In genomic region chr4:153518001-153518400, GRCh38 we compare ENCODE assay signal across 11 cellular contexts. TPM values are rescaled to one million over a fixed set of nuclear protein-coding genes. Genes with fewer than 3 reads are reported as not detected.
A peak's percentile ranks its signal among the peaks of the same experiment; 100 is the strongest.
DNase-seq lines count a peak whose midpoint lies in the region; ATAC-seq and TF ChIP-seq lines count a peak whose summit lies in the region.
"Had no signal": no experiment of that assay in that cellular context is flagged by ENCODE, and none has a peak within 500 bp of the region (broad histone marks: within the 10 kb centered on the region; RNA-seq: fewer than 3 reads in every experiment).

No MANE protein-coding gene starts in this region.

- H3K36me3 Mint-ChIP-seq in CD4-positive, alpha-beta memory T cell, result peaks cover 9 to 25% of the 10 kb centered on the region in 2 donors
- H3K36me3 Mint-ChIP-seq in IgD-negative memory B cell (no peaks in the 10 kb centered on the region), natural killer cell (no peaks in the 10 kb centered on the region)

- H3K27ac Mint-ChIP-seq in CD4-positive, alpha-beta memory T cell, result peak overlapping the region; percentile 87 to 95 (median 90)
- H3K27ac Mint-ChIP-seq in IgD-negative memory B cell (peak overlapping the region; percentile 65 to 96 (median 91)), natural killer cell (peak overlapping the region; percentile 90 to 92)

- peak overlapping the region; percentile 66 for H3K27ac ChIP-seq in CD4-positive, alpha-beta memory T cell (ENCODE audit: low read depth, low read length)
- H3K27ac ChIP-seq in effector memory CD4-positive, alpha-beta T cell (ENCODE audit: insufficient read depth, low read length, poor library complexity, severe bottlenecking), result peak overlapping the region; percentile 71

- DNase-seq in CD4-positive, alpha-beta memory T cell, result no peak
- no peak for DNase-seq in effector memory CD4-positive, alpha-beta T cell
- no peak for DNase-seq in natural killer cell
- DNase-seq in HPDE6-E6E7 (ENCODE audit: extremely low spot score), result no peak
- no peak for DNase-seq in AG08396 (ENCODE audit: low spot score)
- DNase-seq: DMS 273 treated with DMSO at 0.1 percent for 48 hours, NCI-H526, sigmoid colon had no signal

- H3K27me3 Mint-ChIP-seq in CD4-positive, alpha-beta memory T cell, result no peaks in the 10 kb centered on the region
- H3K27me3 Mint-ChIP-seq in IgD-negative memory B cell, result peaks cover 2% of the 10 kb centered on the region
- no peaks in the 10 kb centered on the region for H3K27me3 Mint-ChIP-seq in natural killer cell (ENCODE audit: low read depth in 2 of 2)

- POLR2A ChIA-PET in CD4-positive, alpha-beta memory T cell (lab: Charles Lee; ENCODE audit: partially characterized antibody), result interaction anchor here (3.2 to 13.0 kb wide), 2 partner anchors 23 to 52 kb away, joined by 18 to 236 read pairs; partner anchors contain the start of gene TMEM131L

- TF ChIP-seq CTCF in natural killer cell (IDR thresholded peaks at IDR 0.05), result no peak

- H3K9me3 ChIP-seq in CD4-positive, alpha-beta memory T cell (ENCODE audit: control insufficient read depth in 1 of 2, low read length in 2 of 2), result no peaks in the 10 kb centered on the region
- no peaks in the 10 kb centered on the region for H3K9me3 ChIP-seq in effector memory CD4-positive, alpha-beta T cell (ENCODE audit: control insufficient read depth, low read length)
- H3K9me3 ChIP-seq: sigmoid colon had no signal

- H3K4me1 Mint-ChIP-seq in CD4-positive, alpha-beta memory T cell, result peaks cover 64 to 87% (median 79%) of the 10 kb centered on the region in 4 donors
- H3K4me1 Mint-ChIP-seq in IgD-negative memory B cell (peaks cover 68 to 75% (median 73%) of the 10 kb centered on the region in 3 donors), natural killer cell (peaks cover 82 to 86% of the 10 kb centered on the region in 2 donors)

- peaks cover 86% of the 10 kb centered on the region for H3K4me1 ChIP-seq in CD4-positive, alpha-beta memory T cell (ENCODE audit: insufficient read depth, low read length)
- peaks cover 42% of the 10 kb centered on the region for H3K4me1 ChIP-seq in effector memory CD4-positive, alpha-beta T cell (ENCODE audit: control insufficient read depth, insufficient read depth, low read length, poor library complexity, severe bottlenecking)

- peak overlapping the region in 1 of 2 donors; percentile 30 for H3K4me3 ChIP-seq in CD4-positive, alpha-beta memory T cell (ENCODE audit: low read length in 2 of 2)
- peak overlapping the region; percentile 40 for H3K4me3 ChIP-seq in effector memory CD4-positive, alpha-beta T cell (ENCODE audit: insufficient read depth, low read depth, low read length, poor library complexity, severe bottlenecking)
- H3K4me3 ChIP-seq: sigmoid colon had no signal

- no peaks in the 10 kb centered on the region for H3K27me3 ChIP-seq in CD4-positive, alpha-beta memory T cell (ENCODE audit: insufficient read depth, low read length)
- no peaks in the 10 kb centered on the region for H3K27me3 ChIP-seq in effector memory CD4-positive, alpha-beta T cell (replicated peaks; ENCODE audit: control insufficient read depth, insufficient read depth, low read length, poor library complexity, severe bottlenecking)
- H3K27me3 ChIP-seq: sigmoid colon had no signal

- CTCF ChIA-PET in CD4-positive, alpha-beta memory T cell (lab: Charles Lee; ENCODE audit: partially characterized antibody), result interaction anchor here (0.7 to 6.2 kb wide), 4 partner anchors 8 to 63 kb away, joined by 3 to 21 read pairs (median 3); no protein-coding TSS in a partner anchor

- no peak for ATAC-seq in natural killer cell
- no peak for ATAC-seq in GM19397 (IDR thresholded peaks at IDR 0.05; ENCODE audit: unreplicated experiment)
- ATAC-seq in GM19463 (IDR thresholded peaks at IDR 0.05; ENCODE audit: unreplicated experiment), result no peak

- no peaks in the 10 kb centered on the region for H3K9me3 Mint-ChIP-seq in CD4-positive, alpha-beta memory T cell
- H3K9me3 Mint-ChIP-seq in IgD-negative memory B cell, result no peaks in the 10 kb centered on the region
- no peaks in the 10 kb centered on the region for H3K9me3 Mint-ChIP-seq in natural killer cell

- peak overlapping the region; percentile 79 to 92 (median 82) for H3K4me3 Mint-ChIP-seq in CD4-positive, alpha-beta memory T cell
- peak overlapping the region; percentile 49 to 88 (median 72) for H3K4me3 Mint-ChIP-seq in IgD-negative memory B cell
- peak overlapping the region; percentile 87 for H3K4me3 Mint-ChIP-seq in natural killer cell

- peaks cover 3% of the 10 kb centered on the region for H3K36me3 ChIP-seq in CD4-positive, alpha-beta memory T cell (ENCODE audit: insufficient read depth, low read length)
- H3K36me3 ChIP-seq in effector memory CD4-positive, alpha-beta T cell (ENCODE audit: control insufficient read depth, insufficient read depth, low read length), result peaks cover 5% of the 10 kb centered on the region
- H3K36me3 ChIP-seq: sigmoid colon had no signal

- intact Hi-C loops in CD4-positive, alpha-beta memory T cell (cut with micrococcal nuclease), result no loop called here
- intact Hi-C loops in natural killer cell (cut with micrococcal nuclease), result no loop called here

RNA-seq across cellular contexts. Expression of gene TMEM131L, which starts 51.8 kb away (rescaled TPM):
- total RNA-seq in CD4-positive, alpha-beta memory T cell, result 10 to 100 TPM; 62.5 to 65.6 TPM
- 10 to 100 TPM; 20.8 to 43.8 TPM for polyA plus RNA-seq in CD4-positive, alpha-beta memory T cell
- polyA plus RNA-seq in IgD-negative memory B cell, result 48.4 TPM
- total RNA-seq in natural killer cell, result 100 to 1,000 TPM in 1 of 3 donors, 10 to 100 TPM in 2; 67.8 to 105 (median 71.1) TPM
